Comparison of ENCODE assay signal across 2 cellular contexts in genomic region chr18:8461544-8461943, GRCh38.
TF ChIP-seq lines count a peak whose summit lies in the region.

No MANE protein-coding gene starts in this region.

TF ChIP-seq in IMR-90, 13 proteins besides CTCF, POLR2A, EP300 and RAD21:
- TF ChIP-seq MAZ (IDR thresholded peaks at IDR 0.05; ENCODE audit: borderline replicate concordance, low read depth, low read length): no peak
- TF ChIP-seq USF2 (IDR thresholded peaks at IDR 0.05; ENCODE audit: low read depth, low read length): no peak
- TF ChIP-seq MXI1 (IDR thresholded peaks at IDR 0.05; ENCODE audit: borderline replicate concordance, low read depth, low read length): no peak
- no peak for TF ChIP-seq SMC3 (IDR thresholded peaks at IDR 0.05; ENCODE audit: low read depth, low read length)
- no peak for TF ChIP-seq CEBPB (IDR thresholded peaks at IDR 0.05; ENCODE audit: low read depth, low read length)
- TF ChIP-seq BHLHE40 (IDR thresholded peaks at IDR 0.05; ENCODE audit: low read depth, low read length): no peak
- TF ChIP-seq MAFK (IDR thresholded peaks at IDR 0.05; ENCODE audit: low read depth, low read length): no peak
- no peak for TF ChIP-seq RFX5 (IDR thresholded peaks at IDR 0.05; ENCODE audit: low read depth, low read length)
- TF ChIP-seq ELK1 (IDR thresholded peaks at IDR 0.05; ENCODE audit: borderline replicate concordance, low read depth, low read length): no peak
- no peak for TF ChIP-seq FOS (IDR thresholded peaks at IDR 0.05; ENCODE audit: low read depth, low read length)
- no peak for TF ChIP-seq RCOR1 (IDR thresholded peaks at IDR 0.05; ENCODE audit: insufficient replicate concordance, low read length)
- TF ChIP-seq NFE2L2 (IDR thresholded peaks at IDR 0.05; ENCODE audit: low read depth, low read length): no peak
- no peak for TF ChIP-seq CHD1 (IDR thresholded peaks at IDR 0.05; ENCODE audit: low read depth, low read length)

TF ChIP-seq in H1, 55 proteins besides CTCF, POLR2A, EP300 and RAD21:
- TF ChIP-seq KDM1A (IDR thresholded peaks at IDR 0.05; ENCODE audit: borderline replicate concordance, low read length): no peak
- TF ChIP-seq TCF12 (IDR thresholded peaks at IDR 0.05; ENCODE audit: low read depth, low read length): no peak
- 0 out of 2 replicates have a peak, but pooled peaks have one; percentile 23 for TF ChIP-seq CEBPB (IDR thresholded peaks at IDR 0.05; ENCODE audit: low read depth, low read length)
- no peak for TF ChIP-seq CHD2 (IDR thresholded peaks at IDR 0.05; ENCODE audit: low read length)
- no peak for TF ChIP-seq TAF1 (IDR thresholded peaks at IDR 0.05; ENCODE audit: low read depth, low read length)
- no peak for TF ChIP-seq PHF8 (conservative IDR thresholded peaks at IDR 0.05; ENCODE audit: low read depth, low read length)
